ENCODE assay signal across 15 cellular contexts in the genomic region with DNA sequence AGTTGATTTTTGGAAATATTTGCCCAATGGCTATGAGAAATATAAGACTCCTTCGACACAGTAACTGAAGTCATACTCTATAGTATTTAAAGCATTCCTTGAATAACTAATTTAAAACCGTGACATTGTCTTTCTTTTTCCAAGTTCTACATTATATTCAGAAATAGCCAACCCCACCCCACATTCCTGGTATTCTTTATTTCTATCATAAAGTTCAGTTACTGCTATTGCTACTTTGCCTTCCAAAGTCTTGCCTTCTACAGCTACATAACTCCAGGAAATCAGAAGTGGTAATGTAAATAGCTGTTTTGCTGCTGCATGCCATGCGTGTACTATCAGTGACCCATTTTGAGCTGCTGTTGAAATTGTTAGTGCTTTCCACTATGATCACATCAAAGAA. TPM values are rescaled to one million over a fixed set of nuclear protein-coding genes. Genes with fewer than 3 reads are reported as not detected.
DNase-seq lines count a peak whose midpoint lies in the region; ATAC-seq, FAIRE-seq and TF ChIP-seq lines count a peak whose summit lies in the region.
"Had no signal": no experiment of that assay in that cellular context is flagged by ENCODE, and none has a peak within 500 bp of the region (broad histone marks: within the 10 kb centered on the region; RNA-seq: fewer than 3 reads in every experiment).

No MANE protein-coding gene starts in this region.

- H3K4me2 ChIP-seq in keratinocyte (ENCODE audit: control insufficient read depth, extremely low read depth, insufficient read depth, low read depth, low read length), result no peak overlapping the region

- no peaks in the 10 kb centered on the region for H4K20me1 ChIP-seq in keratinocyte (ENCODE audit: control insufficient read depth, extremely low read depth, insufficient read depth, low read length)
- H4K20me1 ChIP-seq: BLaER1 treated with 17β-estradiol and CSF1 and Interleukin-3, amounts not matched to agents 10 nM and 100 nM had no signal

- DNase-seq in GM12891 (ENCODE audit: insufficient read length, low spot score), result no peak
- DNase-seq in SJSA1 (ENCODE audit: low read depth in 1 of 2, low spot score in 2 of 2), result no peak
- DNase-seq in keratinocyte (ENCODE audit: low read depth, low spot score), result no peak
- DNase-seq in thyroid gland, result no peak
- no peak for DNase-seq in GF-D8 (lab: John Stamatoyannopoulos, UW)
- DNase-seq in kidney, result no peak
- DNase-seq: CD8-positive, alpha-beta T cell; DMS 273 treated with DMSO at 0.1 percent for 48 hours; DMS53; DND-41; H9 had no signal

- H3K4me1 ChIP-seq in SJSA1 (replicated peaks) (peaks cover 44% of the 10 kb centered on the region), keratinocyte (ENCODE audit: control insufficient read depth, extremely low read depth, insufficient read depth, low read length) (peaks cover 27% of the 10 kb centered on the region), thyroid gland (peaks cover 28 to 32% of the 10 kb centered on the region in 2 donors), kidney (ENCODE audit: control insufficient read depth in 1 of 2, insufficient read depth in 1 of 2, low read depth in 1 of 2, low read length in 2 of 2) (peaks cover 0 to 5% of the 10 kb centered on the region in 2 donors)

- no peaks in the 10 kb centered on the region for H3K79me2 ChIP-seq in keratinocyte (ENCODE audit: control insufficient read depth, insufficient read depth, low read length)

- H3K27me3 ChIP-seq in SJSA1 (replicated peaks), result no peaks in the 10 kb centered on the region
- no peaks in the 10 kb centered on the region for H3K27me3 ChIP-seq in keratinocyte (ENCODE audit: control insufficient read depth, extremely low read depth, insufficient read depth, low read length)
- no peaks in the 10 kb centered on the region for H3K27me3 ChIP-seq in thyroid gland
- H3K27me3 ChIP-seq: BLaER1 treated with 17β-estradiol and CSF1 and Interleukin-3, amounts not matched to agents 10 nM and 100 nM had no signal

- no peak for TF ChIP-seq CTCF in keratinocyte (optimal IDR thresholded peaks at IDR 0.05 in 1 of 3, IDR thresholded peaks at IDR 0.05 in 1 of 3, conservative IDR thresholded peaks at IDR 0.05 in 1 of 3; ENCODE audit: extremely low read depth in 1 of 3, insufficient read depth in 2 of 3, low read length in 3 of 3)
- TF ChIP-seq CTCF in thyroid gland (IDR thresholded peaks at IDR 0.05), result no peak
- no peak for TF ChIP-seq CTCF in kidney (IDR thresholded peaks at IDR 0.05; ENCODE audit: borderline replicate concordance, extremely low read depth, insufficient read depth)

- H3K9ac ChIP-seq in keratinocyte (ENCODE audit: control insufficient read depth, extremely low read depth, insufficient read depth, low read length) (no peak overlapping the region), kidney (ENCODE audit: low read length in 2 of 2) (no peak overlapping the region)
- H3K9ac ChIP-seq: BLaER1 treated with 17β-estradiol and CSF1 and Interleukin-3, amounts not matched to agents 10 nM and 100 nM had no signal

- H3K9me3 ChIP-seq in SJSA1 (replicated peaks) (no peaks in the 10 kb centered on the region), keratinocyte (ENCODE audit: control insufficient read depth, low read depth, low read length) (no peaks in the 10 kb centered on the region), thyroid gland (no peaks in the 10 kb centered on the region), kidney (ENCODE audit: control insufficient read depth in 1 of 2, low read length in 2 of 2) (no peaks in the 10 kb centered on the region)
- H3K9me3 ChIP-seq: BLaER1 treated with 17β-estradiol and CSF1 and Interleukin-3, amounts not matched to agents 10 nM and 100 nM had no signal

- H3K27ac ChIP-seq in SJSA1 (0 out of 2 replicates have a peak overlapping the region, but pooled peaks have one; percentile 8), keratinocyte (ENCODE audit: control insufficient read depth, insufficient read depth, low read length) (no peak overlapping the region), thyroid gland (peak overlapping the region; percentile 34 to 58 (median 52)), kidney (ENCODE audit: low read depth in 2 of 2, low read length in 2 of 2) (no peak overlapping the region)
- H3K27ac ChIP-seq: BLaER1 treated with 17β-estradiol and CSF1 and Interleukin-3, amounts not matched to agents 10 nM and 100 nM had no signal

- no peaks in the 10 kb centered on the region for H3K9me1 ChIP-seq in keratinocyte (ENCODE audit: control insufficient read depth, extremely low read depth, insufficient read depth, low read length)

- intact Hi-C loops in thyroid gland (cut with DNase I), result no loop called here
- intact Hi-C loops in kidney (cut with DNase I), result no loop called here

- WGBS in thyroid gland, 2 donors, result 80 to 87% methylated on average over 3 of the region's 3 CpGs

- TF ChIP-seq POLR2A in GM12891 (IDR thresholded peaks at IDR 0.05; ENCODE audit: low read depth, low read length) (no peak), thyroid gland (IDR thresholded peaks at IDR 0.05) (no peak)

- FAIRE-seq in GM12891 (lab: Jason Lieb, UNC) (peak; percentile 41), keratinocyte (lab: Jason Lieb, UNC) (peak; percentile 51), kidney (lab: Jason Lieb, UNC) (no peak)
- FAIRE-seq: G401.6, H1 had no signal

- H3K36me3 ChIP-seq in SJSA1 (no peaks in the 10 kb centered on the region), keratinocyte (ENCODE audit: control insufficient read depth in 2 of 2, extremely low read depth in 1 of 2, insufficient read depth in 2 of 2, low read length in 2 of 2) (no peaks in the 10 kb centered on the region), thyroid gland (no peaks in the 10 kb centered on the region), kidney (ENCODE audit: control insufficient read depth in 1 of 2, insufficient read depth in 2 of 2, low read length in 2 of 2) (no peaks in the 10 kb centered on the region)
- H3K36me3 ChIP-seq: BLaER1 treated with 17β-estradiol and CSF1 and Interleukin-3, amounts not matched to agents 10 nM and 100 nM had no signal

- no peak for ATAC-seq in HG02970 (IDR thresholded peaks at IDR 0.05; ENCODE audit: low FRiP score, unreplicated experiment)
- ATAC-seq: CD8-positive, alpha-beta T cell had no signal

- H2AFZ ChIP-seq in keratinocyte (ENCODE audit: control insufficient read depth, low read length), result no peak overlapping the region

- dilution Hi-C loops in keratinocyte (cut with MboI; ENCODE audit: extremely low pct_ligation_motif_present, low sequenced_read_pairs), result no loop called here

- H3K4me3 ChIP-seq in SJSA1 (no peak overlapping the region), keratinocyte (ENCODE audit: control insufficient read depth in 2 of 3, extremely low read depth in 1 of 3, insufficient read depth in 2 of 3, low read depth in 1 of 3, low read length in 3 of 3) (no peak overlapping the region), thyroid gland (replicated peaks in 1 of 3) (no peak overlapping the region), kidney (ENCODE audit: low read length in 2 of 2) (no peak overlapping the region)
- H3K4me3 ChIP-seq: BLaER1 treated with 17β-estradiol and CSF1 and Interleukin-3, amounts not matched to agents 10 nM and 100 nM had no signal

TF ChIP-seq in GM12891, 5 proteins besides CTCF, POLR2A, EP300 and RAD21:
- TF ChIP-seq POU2F2 (IDR thresholded peaks at IDR 0.05; ENCODE audit: low read depth, low read length) (no peak), SPI1 (IDR thresholded peaks at IDR 0.05; ENCODE audit: low read depth, low read length) (no peak), PAX5 (IDR thresholded peaks at IDR 0.05; ENCODE audit: insufficient read depth, low read length, severe bottlenecking) (no peak), POLR2AphosphoS5 (IDR thresholded peaks at IDR 0.05; ENCODE audit: low read depth, low read length) (no peak), TAF1 (IDR thresholded peaks at IDR 0.05; ENCODE audit: low read depth, low read length) (no peak)

RNA-seq across cellular contexts. Expression of a gene that starts 45.1 kb away (rescaled TPM):
- 3.4 TPM for polyA plus RNA-seq in GM12891 (2012; ENCODE audit: low read depth, missing spikeins)
- total RNA-seq in SJSA1 (2014; rRNA removed; shearing (Covaris generic)), result 9.9 and 12.6 TPM in 2 replicates
- polyA plus RNA-seq in keratinocyte, result 2.1 to 7.3 TPM (median 3.3 TPM) in 3 replicates
- polyA plus RNA-seq in keratinocyte (2011; ENCODE audit: low read depth), result 2.4 TPM
- polyA plus RNA-seq in keratinocyte (2011; cell fraction: cytosol; rRNA removed), result 1.7 and 2.6 TPM in 2 replicates
- polyA plus RNA-seq in keratinocyte (2011; cell fraction: nucleus; rRNA removed), result 5.8 and 6.5 TPM in 2 replicates
- 1.7 and 4.4 TPM in 2 replicates for polyA plus RNA-seq in keratinocyte (2012; ENCODE audit: low replicate concordance)
- polyA minus RNA-seq in keratinocyte, result 5.2 to 11.3 TPM (median 11.2 TPM) in 3 replicates
- 2.9 TPM for polyA minus RNA-seq in keratinocyte (2011; cell fraction: cytosol; rRNA and poly(A)+ RNA removed)
- 9.7 and 20.0 TPM in 2 replicates for polyA minus RNA-seq in keratinocyte (2011; cell fraction: nucleus; rRNA and poly(A)+ RNA removed)
- total RNA-seq in thyroid gland, result 10 to 100 TPM; 32.1 to 72.0 (median 42.0) TPM
- 71.7 TPM for total RNA-seq in kidney
- 2.7 TPM for polyA plus RNA-seq in kidney (ENCODE audit: insufficient read depth, low read depth, low replicate concordance)

Comparison
In these comparisons a context has a peak if more than half of its experiments do, and no peak if none do; other contexts are left out.
1. H3K27ac ChIP-seq: peak in SJSA1 (single experiment) and thyroid gland (3 of 3); none in keratinocyte (single experiment) and kidney (0 of 2).